ENCODE assay signal across 2 cellular contexts in the genomic region with DNA sequence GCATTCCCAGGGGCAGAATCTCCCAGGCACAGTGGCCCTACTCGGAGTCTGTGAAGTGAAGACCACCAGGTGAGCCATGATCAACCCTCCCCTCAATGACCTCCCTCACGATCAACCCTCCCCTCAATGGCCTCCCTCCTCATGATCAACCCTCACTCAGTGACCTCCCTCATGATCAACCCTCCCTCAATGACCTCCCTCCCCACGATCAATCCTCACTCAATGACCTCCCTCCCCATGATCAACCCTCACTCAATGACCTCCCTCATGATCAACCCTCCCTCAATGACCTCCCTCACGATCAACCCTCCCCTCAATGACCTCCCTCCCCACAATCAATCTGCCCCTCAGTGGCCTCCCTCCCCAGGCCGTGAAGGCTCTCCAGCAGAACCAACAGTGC.
TF ChIP-seq lines count a peak whose summit lies in the region.

No MANE protein-coding gene starts in this region.

TF ChIP-seq in K562, 482 proteins besides CTCF, POLR2A, EP300 and RAD21:
- no peak for TF ChIP-seq KAT2B (IDR thresholded peaks at IDR 0.05; ENCODE audit: low read depth, low read length)
- no peak for TF ChIP-seq TAF1 (IDR thresholded peaks at IDR 0.05; ENCODE audit: control insufficient read depth, extremely low read depth, insufficient read depth, low read length, severe bottlenecking)
- no peak for TF ChIP-seq GABPB2 (CRISPR knock-in tag; conservative IDR thresholded peaks at IDR 0.05)

TF ChIP-seq in HepG2, 621 proteins besides CTCF, POLR2A, EP300 and RAD21:
- TF ChIP-seq KLF16 (CRISPR knock-in tag; IDR thresholded peaks at IDR 0.05) (no peak), RXRB (CRISPR knock-in tag; IDR thresholded peaks at IDR 0.05; ENCODE audit: borderline replicate concordance) (no peak), MAF1 (CRISPR knock-in tag; IDR thresholded peaks at IDR 0.05; ENCODE audit: borderline replicate concordance) (no peak), PCBP2 (optimal IDR thresholded peaks at IDR 0.05; ENCODE audit: low read depth, low read length, poor library complexity, severe bottlenecking) (peak; percentile 89), MED13 (CRISPR knock-in tag; IDR thresholded peaks at IDR 0.05) (no peak)
- TF ChIP-seq, protein P1, sequence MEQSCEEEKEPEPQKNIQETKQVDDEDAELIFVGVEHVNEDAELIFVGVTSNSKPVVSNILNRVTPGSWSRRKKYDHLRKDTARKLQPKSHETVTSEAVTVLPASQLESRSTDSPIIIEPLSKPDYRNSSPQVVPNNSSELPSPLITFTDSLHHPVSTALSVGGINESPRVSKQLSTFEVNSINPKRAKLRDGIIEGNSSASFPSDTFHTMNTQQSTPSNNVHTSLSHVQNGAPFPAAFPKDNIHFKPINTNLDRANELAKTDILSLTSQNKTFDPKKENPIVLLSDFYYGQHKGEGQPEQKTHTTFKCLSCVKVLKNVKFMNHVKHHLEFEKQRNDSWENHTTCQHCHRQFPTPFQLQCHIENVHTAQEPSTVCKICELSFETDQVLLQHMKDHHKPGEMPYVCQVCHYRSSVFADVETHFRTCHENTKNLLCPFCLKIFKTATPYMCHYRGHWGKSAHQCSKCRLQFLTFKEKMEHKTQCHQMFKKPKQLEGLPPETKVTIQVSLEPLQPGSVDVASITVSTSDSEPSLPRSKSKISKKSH (CRISPR knock-in tag; IDR thresholded peaks at IDR 0.05; ENCODE audit: borderline replicate concordance), result no peak
- TF ChIP-seq, protein P2, sequence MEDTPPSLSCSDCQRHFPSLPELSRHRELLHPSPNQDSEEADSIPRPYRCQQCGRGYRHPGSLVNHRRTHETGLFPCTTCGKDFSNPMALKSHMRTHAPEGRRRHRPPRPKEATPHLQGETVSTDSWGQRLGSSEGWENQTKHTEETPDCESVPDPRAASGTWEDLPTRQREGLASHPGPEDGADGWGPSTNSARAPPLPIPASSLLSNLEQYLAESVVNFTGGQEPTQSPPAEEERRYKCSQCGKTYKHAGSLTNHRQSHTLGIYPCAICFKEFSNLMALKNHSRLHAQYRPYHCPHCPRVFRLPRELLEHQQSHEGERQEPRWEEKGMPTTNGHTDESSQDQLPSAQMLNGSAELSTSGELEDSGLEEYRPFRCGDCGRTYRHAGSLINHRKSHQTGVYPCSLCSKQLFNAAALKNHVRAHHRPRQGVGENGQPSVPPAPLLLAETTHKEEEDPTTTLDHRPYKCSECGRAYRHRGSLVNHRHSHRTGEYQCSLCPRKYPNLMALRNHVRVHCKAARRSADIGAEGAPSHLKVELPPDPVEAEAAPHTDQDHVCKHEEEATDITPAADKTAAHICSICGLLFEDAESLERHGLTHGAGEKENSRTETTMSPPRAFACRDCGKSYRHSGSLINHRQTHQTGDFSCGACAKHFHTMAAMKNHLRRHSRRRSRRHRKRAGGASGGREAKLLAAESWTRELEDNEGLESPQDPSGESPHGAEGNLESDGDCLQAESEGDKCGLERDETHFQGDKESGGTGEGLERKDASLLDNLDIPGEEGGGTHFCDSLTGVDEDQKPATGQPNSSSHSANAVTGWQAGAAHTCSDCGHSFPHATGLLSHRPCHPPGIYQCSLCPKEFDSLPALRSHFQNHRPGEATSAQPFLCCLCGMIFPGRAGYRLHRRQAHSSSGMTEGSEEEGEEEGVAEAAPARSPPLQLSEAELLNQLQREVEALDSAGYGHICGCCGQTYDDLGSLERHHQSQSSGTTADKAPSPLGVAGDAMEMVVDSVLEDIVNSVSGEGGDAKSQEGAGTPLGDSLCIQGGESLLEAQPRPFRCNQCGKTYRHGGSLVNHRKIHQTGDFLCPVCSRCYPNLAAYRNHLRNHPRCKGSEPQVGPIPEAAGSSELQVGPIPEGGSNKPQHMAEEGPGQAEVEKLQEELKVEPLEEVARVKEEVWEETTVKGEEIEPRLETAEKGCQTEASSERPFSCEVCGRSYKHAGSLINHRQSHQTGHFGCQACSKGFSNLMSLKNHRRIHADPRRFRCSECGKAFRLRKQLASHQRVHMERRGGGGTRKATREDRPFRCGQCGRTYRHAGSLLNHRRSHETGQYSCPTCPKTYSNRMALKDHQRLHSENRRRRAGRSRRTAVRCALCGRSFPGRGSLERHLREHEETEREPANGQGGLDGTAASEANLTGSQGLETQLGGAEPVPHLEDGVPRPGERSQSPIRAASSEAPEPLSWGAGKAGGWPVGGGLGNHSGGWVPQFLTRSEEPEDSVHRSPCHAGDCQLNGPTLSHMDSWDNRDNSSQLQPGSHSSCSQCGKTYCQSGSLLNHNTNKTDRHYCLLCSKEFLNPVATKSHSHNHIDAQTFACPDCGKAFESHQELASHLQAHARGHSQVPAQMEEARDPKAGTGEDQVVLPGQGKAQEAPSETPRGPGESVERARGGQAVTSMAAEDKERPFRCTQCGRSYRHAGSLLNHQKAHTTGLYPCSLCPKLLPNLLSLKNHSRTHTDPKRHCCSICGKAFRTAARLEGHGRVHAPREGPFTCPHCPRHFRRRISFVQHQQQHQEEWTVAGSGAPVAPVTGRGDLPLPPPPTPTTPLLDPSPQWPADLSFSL (CRISPR knock-in tag; IDR thresholded peaks at IDR 0.05), result no peak
